In genomic region chrX:153818571-153819397, GRCh38 we compare ENCODE assay signal across 8 cellular contexts. TPM values are rescaled to one million over a fixed set of nuclear protein-coding genes. Genes with fewer than 3 reads are reported as not detected.
DNase-seq lines count a peak whose midpoint lies in the region; ATAC-seq lines count a peak whose summit lies in the region.

No MANE protein-coding gene starts in this region.

- CTCF ChIA-PET in activated naive CD4-positive, alpha-beta T cell treated with anti-CD3 and anti-CD28 coated beads for 36 hours (lab: Charles Lee): interaction anchor here (0.8 to 1.6 kb wide), 2 partner anchors 44 to 108 kb away, joined by 3 to 4 read pairs; no protein-coding TSS in a partner anchor

- peak overlapping the region; percentile 16 for H3K4me3 ChIP-seq in NT2/D1 (ENCODE audit: insufficient read length, low read depth)
- H3K4me3 ChIP-seq in skin epidermis: peak overlapping the region; percentile 1 to 36 (median 20)

- peak; percentile 92 for ATAC-seq in left ventricle myocardium superior
- no peak for ATAC-seq in HG02571 (IDR thresholded peaks at IDR 0.05; ENCODE audit: unreplicated experiment)
- no peak for ATAC-seq in HG02884 (IDR thresholded peaks at IDR 0.05; ENCODE audit: unreplicated experiment)
- no peak for ATAC-seq in HG03520 (IDR thresholded peaks at IDR 0.05; ENCODE audit: unreplicated experiment)

- peak overlapping the region in 2 of 21 experiments; percentile 37 to 42 for H3K27ac ChIP-seq in skin epidermis

- H3K36me3 Mint-ChIP-seq in activated naive CD4-positive, alpha-beta T cell treated with anti-CD3 and anti-CD28 coated beads for 36 hours (ENCODE audit: low read depth): no peaks in the 10 kb centered on the region

- H3K4me1 ChIP-seq in NT2/D1 (ENCODE audit: insufficient read depth, insufficient read length): peaks cover 8% of the 10 kb centered on the region

- H3K9me3 ChIP-seq in NT2/D1 (ENCODE audit: insufficient read depth, low read length): no peaks in the 10 kb centered on the region

- H3K27me3 ChIP-seq in NT2/D1 (ENCODE audit: insufficient read depth, insufficient read length): no peaks in the 10 kb centered on the region

- H3K4me1 Mint-ChIP-seq in activated naive CD4-positive, alpha-beta T cell treated with anti-CD3 and anti-CD28 coated beads for 36 hours (ENCODE audit: low read depth): peaks cover 48% of the 10 kb centered on the region

- H3K4me3 Mint-ChIP-seq in activated naive CD4-positive, alpha-beta T cell treated with anti-CD3 and anti-CD28 coated beads for 36 hours: peak overlapping the region; percentile 60

- H3K27me3 Mint-ChIP-seq in activated naive CD4-positive, alpha-beta T cell treated with anti-CD3 and anti-CD28 coated beads for 36 hours (ENCODE audit: low read depth): no peaks in the 10 kb centered on the region

- no peaks in the 10 kb centered on the region for H3K36me3 ChIP-seq in NT2/D1 (ENCODE audit: insufficient read depth, insufficient read length, low read length)

- DNase-seq in GM19240 (ENCODE audit: insufficient read length, low spot score): peak; percentile 11
- no peak for DNase-seq in NT2/D1 (ENCODE audit: low read depth, low spot score)
- peak; percentile 42 for DNase-seq in activated naive CD4-positive, alpha-beta T cell treated with anti-CD3 and anti-CD28 coated beads for 36 hours
- DNase-seq in left ventricle myocardium superior: peak; percentile 74

- H3K9ac ChIP-seq in NT2/D1 (ENCODE audit: insufficient read length, low read depth): peak overlapping the region; percentile 61

- H3K9me3 Mint-ChIP-seq in activated naive CD4-positive, alpha-beta T cell treated with anti-CD3 and anti-CD28 coated beads for 36 hours: no peaks in the 10 kb centered on the region

- intact Hi-C loops in activated naive CD4-positive, alpha-beta T cell treated with anti-CD3 and anti-CD28 coated beads for 36 hours (cut with micrococcal nuclease): loop anchor here (2.0 kb wide), 1 partner anchor 24 kb away; the partner anchor contains the start of genes IDH3G and SSR4
- intact Hi-C loops in left ventricle myocardium superior (cut with micrococcal nuclease): no loop called here

- H3K27ac Mint-ChIP-seq in activated naive CD4-positive, alpha-beta T cell treated with anti-CD3 and anti-CD28 coated beads for 36 hours: no peak overlapping the region

RNA-seq across cellular contexts. Expression of gene PDZD4, which starts 11.6 kb away (rescaled TPM):
- 1 to 10 TPM in 1 of 2 experiments, under 1 TPM in 1; 0.83 to 1.0 TPM for total RNA-seq in activated naive CD4-positive, alpha-beta T cell treated with anti-CD3 and anti-CD28 coated beads for 36 hours
- 2.6 TPM for total RNA-seq in left ventricle myocardium superior

RNA-seq across cellular contexts. Expression of gene SSR4, which starts 24.3 kb away (rescaled TPM):
- total RNA-seq in activated naive CD4-positive, alpha-beta T cell treated with anti-CD3 and anti-CD28 coated beads for 36 hours: 100 to 1,000 TPM; 148 to 152 TPM
- 145 TPM for total RNA-seq in left ventricle myocardium superior

RNA-seq across cellular contexts. Expression of gene IDH3G, which starts 24.6 kb away (rescaled TPM):
- total RNA-seq in activated naive CD4-positive, alpha-beta T cell treated with anti-CD3 and anti-CD28 coated beads for 36 hours: 10 to 100 TPM; 46.3 to 49.9 TPM
- total RNA-seq in left ventricle myocardium superior: 81.2 TPM

RNA-seq across cellular contexts. Expression of gene SRPK3, which starts 37.9 kb away (rescaled TPM):
- total RNA-seq in activated naive CD4-positive, alpha-beta T cell treated with anti-CD3 and anti-CD28 coated beads for 36 hours: not detected
- total RNA-seq in left ventricle myocardium superior: 43.6 TPM

RNA-seq across cellular contexts. Expression of gene PLXNB3, which starts 54.7 kb away (rescaled TPM):
- total RNA-seq in activated naive CD4-positive, alpha-beta T cell treated with anti-CD3 and anti-CD28 coated beads for 36 hours: under 1 TPM; 0.05 to 0.44 TPM
- total RNA-seq in left ventricle myocardium superior: 2.4 TPM
